Comparison of ENCODE assay signal across 17 cellular contexts in the genomic region with DNA sequence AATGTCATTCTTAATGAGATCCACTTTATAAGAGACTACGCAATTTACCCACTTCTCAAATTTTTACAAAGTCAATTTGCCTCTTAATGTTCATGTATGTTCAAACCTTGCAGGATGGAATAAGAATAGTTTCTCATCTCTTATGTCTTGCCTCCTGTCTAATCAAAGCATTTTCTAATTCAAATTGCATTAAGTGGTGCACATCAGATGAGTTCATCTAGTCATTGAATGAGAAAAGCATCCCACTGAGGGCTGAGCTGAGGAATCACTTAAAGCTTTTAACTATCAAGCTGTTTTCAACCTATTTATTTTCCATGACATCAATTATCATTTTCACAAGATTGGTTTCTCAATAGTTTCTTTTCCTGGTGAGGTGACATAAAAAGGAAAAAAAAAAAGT.
"Had no signal": no experiment of that assay in that cellular context is flagged by ENCODE, and none has a peak within 500 bp of the region (broad histone marks: within the 10 kb centered on the region; RNA-seq: fewer than 3 reads in every experiment).

No MANE protein-coding gene starts in this region.

- H3K27me3 ChIP-seq: dorsolateral prefrontal cortex, heart left ventricle, right lobe of liver, testis, transverse colon had no signal

- H3K4me3 Mint-ChIP-seq: naive B cell; nephron; stimulated activated memory B cell treated with anti-CD40 and anti-IgM and Interleukin-4, amounts not matched to agents 10 μg/mL and 1 μg/mL and 100 μg/mL, for 72 hours; stimulated activated naive CD8-positive, alpha-beta T cell treated with anti-CD3 and anti-CD28 coated beads, Interleukin-15, Interleukin-2, amounts not matched to agents 100 ng/mL and 50 ng/mL, for 24 hours had no signal

- H3K9me3 Mint-ChIP-seq: nephron had no signal

- H3K27ac ChIP-seq: dorsolateral prefrontal cortex, heart left ventricle, psoas muscle, right lobe of liver, testis, transverse colon had no signal

- H3K4me3 ChIP-seq: dorsolateral prefrontal cortex, heart left ventricle, psoas muscle, right lobe of liver, testis, transverse colon had no signal

- H3K27ac Mint-ChIP-seq: naive B cell; nephron; stimulated activated memory B cell treated with anti-CD40 and anti-IgM and Interleukin-4, amounts not matched to agents 10 μg/mL and 1 μg/mL and 100 μg/mL, for 72 hours; stimulated activated naive CD8-positive, alpha-beta T cell treated with anti-CD3 and anti-CD28 coated beads, Interleukin-15, Interleukin-2, amounts not matched to agents 100 ng/mL and 50 ng/mL, for 24 hours had no signal

- H3K9me3 ChIP-seq: heart left ventricle, psoas muscle, right lobe of liver, testis, transverse colon had no signal

- H3K4me1 ChIP-seq: heart left ventricle, psoas muscle, right lobe of liver, testis, transverse colon had no signal

- H3K27me3 Mint-ChIP-seq: naive B cell; stimulated activated memory B cell treated with anti-CD40 and anti-IgM and Interleukin-4, amounts not matched to agents 10 μg/mL and 1 μg/mL and 100 μg/mL, for 72 hours; stimulated activated naive CD8-positive, alpha-beta T cell treated with anti-CD3 and anti-CD28 coated beads, Interleukin-15, Interleukin-2, amounts not matched to agents 100 ng/mL and 50 ng/mL, for 24 hours had no signal

- H3K36me3 Mint-ChIP-seq: naive B cell; stimulated activated memory B cell treated with anti-CD40 and anti-IgM and Interleukin-4, amounts not matched to agents 10 μg/mL and 1 μg/mL and 100 μg/mL, for 72 hours had no signal

- DNase-seq: cortex of kidney; dorsolateral prefrontal cortex; effector CD8-positive, alpha-beta T cell; heart left ventricle; hippocampal formation; kidney glomerular epithelial cell; mesendoderm; naive B cell; psoas muscle; retina; right lobe of liver; stimulated activated CD4-positive, alpha-beta T cell treated with anti-CD3 and anti-CD28 coated beads, Interleukin-4, amount 100 ng/mL, for 24 hours; testis; transverse colon had no signal

- H3K36me3 ChIP-seq: heart left ventricle, right lobe of liver, transverse colon had no signal

- H3K4me1 Mint-ChIP-seq: naive B cell; nephron; stimulated activated memory B cell treated with anti-CD40 and anti-IgM and Interleukin-4, amounts not matched to agents 10 μg/mL and 1 μg/mL and 100 μg/mL, for 72 hours had no signal
